10 cellular contexts compared by ENCODE assay signal in genomic region chr6:130215526-130215925, GRCh38. TPM values are rescaled to one million over a fixed set of nuclear protein-coding genes. Genes with fewer than 3 reads are reported as not detected.
DNase-seq lines count a peak whose midpoint lies in the region; ATAC-seq and TF ChIP-seq lines count a peak whose summit lies in the region.
"Had no signal": no experiment of that assay in that cellular context is flagged by ENCODE, and none has a peak within 500 bp of the region (broad histone marks: within the 10 kb centered on the region; RNA-seq: fewer than 3 reads in every experiment).

No MANE protein-coding gene starts in this region.

- no peak overlapping the region for H2AFZ ChIP-seq in PC-9

- peaks cover 74% of the 10 kb centered on the region for H3K4me1 Mint-ChIP-seq in activated T-cell treated with anti-CD3 and anti-CD28 coated beads, Interleukin-2, amount 50 U/mL, for 4 hours (ENCODE audit: low read depth)
- peaks cover 16 to 77% (median 39%) of the 10 kb centered on the region in 4 donors for H3K4me1 Mint-ChIP-seq in naive thymus-derived CD8-positive, alpha-beta T cell

- H4K20me1 ChIP-seq in PC-9 (ENCODE audit: insufficient read depth), result no peaks in the 10 kb centered on the region

- H3K9me2 ChIP-seq in PC-9 (ENCODE audit: insufficient read depth), result no peaks in the 10 kb centered on the region

- CTCF ChIA-PET in PC-9 (lab: Charles Lee), result no interaction called here

- no peak for TF ChIP-seq CTCF in PC-9 (conservative IDR thresholded peaks at IDR 0.05)

- ATAC-seq in activated T-cell treated with anti-CD3 and anti-CD28 coated beads, Interleukin-2, amount 50 U/mL, for 4 hours, result peak; percentile 85 to 86
- peak; percentile 97 to 98 for ATAC-seq in naive thymus-derived CD8-positive, alpha-beta T cell

- H3K4me1 ChIP-seq in PC-9 (replicated peaks; ENCODE audit: insufficient read depth), result no peaks in the 10 kb centered on the region
- H3K4me1 ChIP-seq: tibial nerve had no signal

- no peak overlapping the region for H3K4me2 ChIP-seq in PC-9

- H3K27me3 Mint-ChIP-seq in activated T-cell treated with anti-CD3 and anti-CD28 coated beads, Interleukin-2, amount 50 U/mL, for 4 hours (ENCODE audit: low read depth), result no peaks in the 10 kb centered on the region
- no peaks in the 10 kb centered on the region for H3K27me3 Mint-ChIP-seq in naive thymus-derived CD8-positive, alpha-beta T cell

- H3K9me3 ChIP-seq in PC-9 (ENCODE audit: insufficient read depth, low read depth), result no peaks in the 10 kb centered on the region
- H3K9me3 ChIP-seq: tibial nerve had no signal

- peak; percentile 17 for DNase-seq in SKM-1 treated with dmso at 0.1 percent for 144 hours (lab: John Stamatoyannopoulos, UW; ENCODE audit: unreplicated experiment)
- DNase-seq in SKM-1 (lab: John Stamatoyannopoulos, UW; ENCODE audit: unreplicated experiment), result no peak
- DNase-seq in Jurkat, Clone E6-1 (ENCODE audit: low read depth, low spot score), result peak; percentile 77
- no peak for DNase-seq in activated T-cell treated with anti-CD3 and anti-CD28 coated beads, Interleukin-2, amount 50 U/mL, for 4 hours
- peak in 8 of 10 donors; percentile 6 to 77 (median 63) for DNase-seq in naive thymus-derived CD8-positive, alpha-beta T cell
- DNase-seq in DMS114 treated with DMSO at 0.1 percent for 48 hours (lab: John Stamatoyannopoulos, UW; ENCODE audit: unreplicated experiment), result no peak
- DNase-seq in PC-9, result no peak
- no peak for DNase-seq in HK-2 (ENCODE audit: unreplicated experiment)
- DNase-seq: NCI-H69 had no signal

- POLR2A ChIA-PET in naive thymus-derived CD8-positive, alpha-beta T cell (lab: Charles Lee), result interaction anchor here (0.7 to 2.0 kb wide), 7 partner anchors 10 to 83 kb away, joined by 3 to 13 read pairs (median 4); no protein-coding TSS in a partner anchor
- POLR2A ChIA-PET in PC-9 (lab: Charles Lee; ENCODE audit: unreplicated experiment), result no interaction called here

- H3K4me3 Mint-ChIP-seq in activated T-cell treated with anti-CD3 and anti-CD28 coated beads, Interleukin-2, amount 50 U/mL, for 4 hours, result peak overlapping the region; percentile 76
- H3K4me3 Mint-ChIP-seq in naive thymus-derived CD8-positive, alpha-beta T cell, result peak overlapping the region; percentile 82 to 94 (median 88)

- peak overlapping the region; percentile 60 to 96 (median 90) for H3K27ac Mint-ChIP-seq in naive thymus-derived CD8-positive, alpha-beta T cell

- BruUV-seq in PC-9 (replicated peaks; lab: Mats Ljungman, UMichigan), result no TSS peak

- no peaks in the 10 kb centered on the region for H3K36me3 ChIP-seq in PC-9 (ENCODE audit: low read depth)
- H3K36me3 ChIP-seq: tibial nerve had no signal

- H3K36me3 Mint-ChIP-seq in activated T-cell treated with anti-CD3 and anti-CD28 coated beads, Interleukin-2, amount 50 U/mL, for 4 hours (ENCODE audit: insufficient read depth), result peaks cover 8% of the 10 kb centered on the region
- peaks cover 4 to 21% (median 21%) of the 10 kb centered on the region in 3 donors for H3K36me3 Mint-ChIP-seq in naive thymus-derived CD8-positive, alpha-beta T cell

- no peak overlapping the region for H3K4me3 ChIP-seq in Jurkat, Clone E6-1 (ENCODE audit: low read length)
- no peak overlapping the region for H3K4me3 ChIP-seq in PC-9
- H3K4me3 ChIP-seq: tibial nerve had no signal

- no peak overlapping the region for H3K27ac ChIP-seq in PC-9
- H3K27ac ChIP-seq: tibial nerve had no signal

- H3F3A ChIP-seq in PC-9 (ENCODE audit: insufficient read depth, low read depth), result no peaks in the 10 kb centered on the region

- peaks cover 8% of the 10 kb centered on the region for H3K9me3 Mint-ChIP-seq in activated T-cell treated with anti-CD3 and anti-CD28 coated beads, Interleukin-2, amount 50 U/mL, for 4 hours
- no peaks in the 10 kb centered on the region for H3K9me3 Mint-ChIP-seq in naive thymus-derived CD8-positive, alpha-beta T cell

- intact Hi-C loops in PC-9 (cut with micrococcal nuclease; ENCODE audit: unreplicated experiment), result no loop called here

- no peaks in the 10 kb centered on the region for H3K79me2 ChIP-seq in PC-9 (ENCODE audit: low read depth)

- no peaks in the 10 kb centered on the region for H3K27me3 ChIP-seq in PC-9 (ENCODE audit: insufficient read depth, low read depth)
- H3K27me3 ChIP-seq: tibial nerve had no signal

RNA-seq across cellular contexts. Expression of gene SAMD3, which starts 7.2 kb away (rescaled TPM):
- not detected for polyA plus RNA-seq in Jurkat, Clone E6-1 (2012; ENCODE audit: insufficient read depth, insufficient read length)
- 1 to 10 TPM; 2.1 to 2.9 (median 2.2) TPM for total RNA-seq in activated T-cell treated with anti-CD3 and anti-CD28 coated beads, Interleukin-2, amount 50 U/mL, for 4 hours
- 10 to 100 TPM; 28.7 to 34.1 TPM for total RNA-seq in naive thymus-derived CD8-positive, alpha-beta T cell
- 10 to 100 TPM; 19.2 to 91.4 (median 71.1) TPM for polyA plus RNA-seq in naive thymus-derived CD8-positive, alpha-beta T cell
- not detected in 2 replicates for total RNA-seq in PC-9 (2021)

Comparison
In these comparisons a context has a peak if more than half of its experiments do, and no peak if none do; other contexts are left out.
1. DNase-seq: peak in SKM-1 treated with dmso at 0.1 percent for 144 hours (single experiment), Jurkat, Clone E6-1 (single experiment) and naive thymus-derived CD8-positive, alpha-beta T cell (8 of 10); none in SKM-1 (single experiment), activated T-cell treated with anti-CD3 and anti-CD28 coated beads, Interleukin-2, amount 50 U/mL, for 4 hours (single experiment), DMS114 treated with DMSO at 0.1 percent for 48 hours (single experiment), PC-9 (0 of 2) and HK-2 (single experiment).
2. RNA of gene SAMD3, which starts 7.2 kb away (total RNA-seq): 28.7 to 34.1 TPM in naive thymus-derived CD8-positive, alpha-beta T cell; 2.1 to 2.9 TPM in activated T-cell treated with anti-CD3 and anti-CD28 coated beads, Interleukin-2, amount 50 U/mL, for 4 hours and not detected in PC-9; every median in the first group is over 4 times any median in the second.